ENCODE assay signal across 31 cellular contexts in the genomic region with DNA sequence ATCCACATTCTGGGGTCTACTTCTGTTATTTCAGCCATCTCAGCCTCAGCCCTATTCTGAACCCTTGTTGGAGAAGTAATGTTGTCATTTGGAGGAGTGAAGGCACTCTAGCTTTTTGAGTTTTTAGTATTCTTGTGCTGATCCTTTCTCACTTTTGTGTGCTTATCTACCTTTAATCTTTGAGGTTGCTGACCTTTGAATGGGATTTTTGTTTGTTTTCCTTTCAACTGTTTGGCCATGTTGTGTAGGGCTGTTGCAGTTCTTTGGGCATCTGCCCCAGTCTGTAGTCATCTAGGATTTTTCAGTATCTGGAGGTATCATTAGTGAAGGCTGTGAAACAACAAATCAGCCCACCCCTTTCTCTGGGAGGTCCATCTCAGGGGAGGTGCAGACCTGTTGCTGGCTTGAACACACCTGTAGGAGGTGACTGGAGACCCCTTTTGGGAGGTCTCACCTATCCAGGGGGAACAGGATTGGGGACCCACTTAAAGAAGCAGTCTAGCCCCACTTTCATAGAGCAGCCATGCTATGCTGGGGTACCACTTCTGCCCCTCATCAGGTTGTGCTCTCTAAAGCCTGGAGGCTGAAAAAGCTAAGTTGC.
"Had no signal": no experiment of that assay in that cellular context is flagged by ENCODE, and none has a peak within 500 bp of the region (broad histone marks: within the 10 kb centered on the region; RNA-seq: fewer than 3 reads in every experiment).

No MANE protein-coding gene starts in this region.

- H3K36me3 ChIP-seq: MG63 had no signal

- H3K9ac ChIP-seq: KMS-11 had no signal

- H3K4me3 ChIP-seq: MG63 had no signal

- H3K4me2 ChIP-seq: KMS-11 had no signal

- H3K27me3 ChIP-seq: MG63 had no signal

- H3K27ac ChIP-seq: KMS-11 had no signal

- DNase-seq: Karpas-422, Kasumi-1, MM.1S, MV-4-11, NCI-H1048, NCI-H1092, NCI-H1092 treated with DMSO at 0.1 percent for 48 hours, NCI-H1105, NCI-H1105 treated with DMSO at 0.1 percent for 48 hours, NCI-H1417, NCI-H1417 treated with DMSO at 0.1 percent for 48 hours, NCI-H1436, NCI-H1436 treated with DMSO at 0.1 percent for 48 hours, NCI-H146, NCI-H1694, NCI-H1694 treated with DMSO at 0.1 percent for 48 hours, NCI-H187, NCI-H187 treated with DMSO at 0.1 percent for 48 hours, NCI-H1930, NCI-H2029, NCI-H2029 treated with DMSO at 0.1 percent for 48 hours, NCI-H2081, NCI-H2081 treated with DMSO at 0.1 percent for 48 hours, NCI-H2107, NCI-H2171, NCI-H2171 treated with DMSO at 0.1 percent for 48 hours, NCI-H2227 treated with DMSO at 0.1 percent for 48 hours, NCI-H345, NCI-H510A had no signal
